In genomic region chr2:66275984-66276383, GRCh38 we compare ENCODE assay signal across 1 cellular context.
TF ChIP-seq lines count a peak whose summit lies in the region.

No MANE protein-coding gene starts in this region.

TF ChIP-seq in SK-N-SH, 30 proteins besides CTCF, POLR2A, EP300 and RAD21 (continued from another document):
- no peak for TF ChIP-seq REST (IDR thresholded peaks at IDR 0.05; ENCODE audit: low read depth, low read length)
- no peak for TF ChIP-seq MAX (IDR thresholded peaks at IDR 0.05; ENCODE audit: low read depth)
- TF ChIP-seq, protein P1, sequence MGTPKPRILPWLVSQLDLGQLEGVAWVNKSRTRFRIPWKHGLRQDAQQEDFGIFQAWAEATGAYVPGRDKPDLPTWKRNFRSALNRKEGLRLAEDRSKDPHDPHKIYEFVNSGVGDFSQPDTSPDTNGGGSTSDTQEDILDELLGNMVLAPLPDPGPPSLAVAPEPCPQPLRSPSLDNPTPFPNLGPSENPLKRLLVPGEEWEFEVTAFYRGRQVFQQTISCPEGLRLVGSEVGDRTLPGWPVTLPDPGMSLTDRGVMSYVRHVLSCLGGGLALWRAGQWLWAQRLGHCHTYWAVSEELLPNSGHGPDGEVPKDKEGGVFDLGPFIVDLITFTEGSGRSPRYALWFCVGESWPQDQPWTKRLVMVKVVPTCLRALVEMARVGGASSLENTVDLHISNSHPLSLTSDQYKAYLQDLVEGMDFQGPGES (IDR thresholded peaks at IDR 0.05; ENCODE audit: low read depth, low read length) = no peak
- TF ChIP-seq FOXM1 (IDR thresholded peaks at IDR 0.05; ENCODE audit: low read depth) = no peak
- no peak for TF ChIP-seq YY1 (IDR thresholded peaks at IDR 0.05; ENCODE audit: low read depth)
- no peak for TF ChIP-seq TCF12 (IDR thresholded peaks at IDR 0.05)
- no peak for TF ChIP-seq RXRA (IDR thresholded peaks at IDR 0.05; ENCODE audit: borderline replicate concordance, low read depth)
- TF ChIP-seq RFX5 (IDR thresholded peaks at IDR 0.05; ENCODE audit: low read length) = no peak
- no peak for TF ChIP-seq NFIC (IDR thresholded peaks at IDR 0.05; ENCODE audit: borderline replicate concordance)
- TF ChIP-seq GATA2 (CRISPR knock-in tag; IDR thresholded peaks at IDR 0.05) = no peak
